8 cellular contexts compared by ENCODE assay signal in the genomic region with DNA sequence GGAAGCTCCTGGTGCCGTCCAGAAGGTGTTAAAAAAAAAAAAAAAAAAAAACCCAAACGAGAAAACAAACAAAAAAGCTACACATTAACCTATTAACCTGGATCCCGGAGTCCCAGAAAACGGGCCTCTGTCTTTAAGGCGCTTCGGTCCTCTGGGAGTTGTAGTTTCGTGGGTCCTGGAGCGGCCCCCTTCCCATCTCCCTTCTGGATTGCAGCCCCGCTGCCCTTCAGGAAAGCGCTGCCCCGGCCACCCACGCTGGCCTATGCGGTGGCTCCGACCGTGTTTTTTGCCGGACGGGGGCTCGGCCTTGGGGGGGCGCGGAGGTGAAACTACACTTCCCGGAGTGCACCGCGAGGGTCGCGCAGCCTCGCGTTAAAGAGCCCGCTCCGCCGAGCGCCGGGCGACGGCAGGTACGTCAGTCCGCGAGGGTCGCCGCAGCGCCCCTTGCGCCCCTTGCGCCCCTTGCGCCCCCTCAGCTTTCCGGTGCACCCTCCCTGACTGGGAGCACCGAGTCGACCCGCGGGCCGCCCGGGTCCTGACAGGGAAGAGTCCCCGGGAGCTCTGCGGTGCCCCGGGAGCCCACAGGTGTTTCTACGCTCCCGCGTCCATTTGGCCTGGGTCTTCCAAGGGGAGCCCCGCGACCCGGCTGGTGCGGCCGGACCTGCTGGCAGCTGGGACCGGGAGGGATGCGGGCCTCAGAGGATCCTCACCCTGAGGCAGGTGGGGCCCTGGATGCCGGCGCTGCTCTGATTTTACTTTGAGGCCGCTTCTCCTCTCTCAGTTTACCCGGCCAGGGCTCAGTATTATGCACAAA. TPM values are rescaled to one million over a fixed set of nuclear protein-coding genes. Genes with fewer than 3 reads are reported as not detected.
DNase-seq lines count a peak whose midpoint lies in the region; ATAC-seq and TF ChIP-seq lines count a peak whose summit lies in the region.

Gene FCSK (plus strand): TSS at position 375 of the 814 bp plus-strand sequence. CDS start 8,596 bp downstream, outside the sequence.

- H3K9me3 ChIP-seq in HUES48 (ENCODE audit: control insufficient read depth, insufficient read depth, low read length) (no peaks in the 10 kb centered on the region), SJCRH30 (replicated peaks) (no peaks in the 10 kb centered on the region), ovary (no peaks in the 10 kb centered on the region), thymus (ENCODE audit: control insufficient read depth) (no peaks in the 10 kb centered on the region)

- peak; percentile 89 for ATAC-seq in GM21390 (IDR thresholded peaks at IDR 0.05; ENCODE audit: unreplicated experiment)

- no peaks in the 10 kb centered on the region for H3K4me1 ChIP-seq in HUES48 (ENCODE audit: control insufficient read depth, insufficient read depth, low read length)
- H3K4me1 ChIP-seq in SJCRH30 = peaks cover 3% of the 10 kb centered on the region
- peaks cover 7% of the 10 kb centered on the region for H3K4me1 ChIP-seq in ovary (ENCODE audit: insufficient read depth)
- peaks cover 3% of the 10 kb centered on the region for H3K4me1 ChIP-seq in thymus (ENCODE audit: control insufficient read depth, insufficient read depth, low read length)

- intact Hi-C loops in head of caudate nucleus (cut with DNase I) = no loop called here
- intact Hi-C loops in ovary (cut with DNase I) = loop anchor here in 1 of 4 donors (5.0 kb wide), 1 partner anchor 67 kb away; no protein-coding TSS in a partner anchor

- DNase-seq in DMS53 (lab: John Stamatoyannopoulos, UW) = peak; percentile 86
- DNase-seq in SJCRH30 = peak; percentile 58 to 74
- DNase-seq in activated naive CD4-positive, alpha-beta T cell treated with anti-CD3 and anti-CD28 coated beads, Interleukin-2, amount 50 U/mL, for 16 hours = peak; percentile 70
- peak; percentile 44 to 90 (median 76) for DNase-seq in head of caudate nucleus
- DNase-seq in ovary = peak; percentile 67 to 82 (median 69)

- H3K36me3 ChIP-seq in HUES48 (ENCODE audit: control insufficient read depth, insufficient read depth, low read length) = no peaks in the 10 kb centered on the region
- no peaks in the 10 kb centered on the region for H3K36me3 ChIP-seq in SJCRH30
- H3K36me3 ChIP-seq in ovary = no peaks in the 10 kb centered on the region
- H3K36me3 ChIP-seq in thymus (ENCODE audit: control insufficient read depth, insufficient read depth) = no peaks in the 10 kb centered on the region

- H3K27me3 ChIP-seq in HUES48 (ENCODE audit: control insufficient read depth, insufficient read depth, low read length) = no peaks in the 10 kb centered on the region
- H3K27me3 ChIP-seq in SJCRH30 = no peaks in the 10 kb centered on the region
- no peaks in the 10 kb centered on the region for H3K27me3 ChIP-seq in ovary
- no peaks in the 10 kb centered on the region for H3K27me3 ChIP-seq in thymus (ENCODE audit: control insufficient read depth, insufficient read depth)

- TF ChIP-seq EP300 in ovary (IDR thresholded peaks at IDR 0.05) = no peak

- peak within 1 kb of the TSS; percentile 84 for H3K4me3 ChIP-seq in HUES48 (ENCODE audit: low read depth, low read length)
- H3K4me3 ChIP-seq in SJCRH30 = peak within 1 kb of the TSS; percentile 81
- peak within 1 kb of the TSS; percentile 71 for H3K4me3 ChIP-seq in ovary
- peak within 1 kb of the TSS; percentile 84 for H3K4me3 ChIP-seq in thymus (ENCODE audit: low read length)

- no peak for TF ChIP-seq POLR2A in ovary (IDR thresholded peaks at IDR 0.05)

- H3K9ac ChIP-seq in HUES48 (ENCODE audit: low read depth, low read length) = peak within 1 kb of the TSS; percentile 99

- TF ChIP-seq CTCF in ovary (IDR thresholded peaks at IDR 0.05) = peak in 1 of 3 donors; percentile 13

- H3K27ac ChIP-seq in HUES48 (ENCODE audit: low read depth, low read length) = peak within 1 kb of the TSS; percentile 98
- peak within 1 kb of the TSS; percentile 89 for H3K27ac ChIP-seq in SJCRH30
- peak within 1 kb of the TSS; percentile 94 to 96 for H3K27ac ChIP-seq in ovary
- peak within 1 kb of the TSS; percentile 89 for H3K27ac ChIP-seq in thymus (ENCODE audit: low read depth)

- 0 to 1% (median 1%) methylated on average over 37 to 67 of the region's 67 CpGs for WGBS in ovary, 3 donors
- WGBS in thymus = under 1% methylated on average over 67 of the region's 67 CpGs

RNA-seq across cellular contexts. Expression of gene FCSK, which starts in this region (rescaled TPM):
- total RNA-seq in SJCRH30 (2014; rRNA removed; shearing (Covaris generic)) = 1.6 and 1.9 TPM in 2 replicates
- 10 to 100 TPM; 15.0 to 29.4 (median 20.4) TPM for total RNA-seq in ovary
- polyA plus RNA-seq in ovary = 10 to 100 TPM in 1 of 2 donors, 1 to 10 TPM in 1; 5.1 to 11.8 TPM
- 15.7 TPM for polyA plus RNA-seq in thymus

Comparison
In these comparisons a context has a peak if more than half of its experiments do, and no peak if none do; other contexts are left out.
1. Peak in every context shown above with its lines: DNase-seq, ATAC-seq, H3K4me3 ChIP-seq and H3K27ac ChIP-seq.